Comparison of ENCODE assay signal across 8 cellular contexts in the genomic region with DNA sequence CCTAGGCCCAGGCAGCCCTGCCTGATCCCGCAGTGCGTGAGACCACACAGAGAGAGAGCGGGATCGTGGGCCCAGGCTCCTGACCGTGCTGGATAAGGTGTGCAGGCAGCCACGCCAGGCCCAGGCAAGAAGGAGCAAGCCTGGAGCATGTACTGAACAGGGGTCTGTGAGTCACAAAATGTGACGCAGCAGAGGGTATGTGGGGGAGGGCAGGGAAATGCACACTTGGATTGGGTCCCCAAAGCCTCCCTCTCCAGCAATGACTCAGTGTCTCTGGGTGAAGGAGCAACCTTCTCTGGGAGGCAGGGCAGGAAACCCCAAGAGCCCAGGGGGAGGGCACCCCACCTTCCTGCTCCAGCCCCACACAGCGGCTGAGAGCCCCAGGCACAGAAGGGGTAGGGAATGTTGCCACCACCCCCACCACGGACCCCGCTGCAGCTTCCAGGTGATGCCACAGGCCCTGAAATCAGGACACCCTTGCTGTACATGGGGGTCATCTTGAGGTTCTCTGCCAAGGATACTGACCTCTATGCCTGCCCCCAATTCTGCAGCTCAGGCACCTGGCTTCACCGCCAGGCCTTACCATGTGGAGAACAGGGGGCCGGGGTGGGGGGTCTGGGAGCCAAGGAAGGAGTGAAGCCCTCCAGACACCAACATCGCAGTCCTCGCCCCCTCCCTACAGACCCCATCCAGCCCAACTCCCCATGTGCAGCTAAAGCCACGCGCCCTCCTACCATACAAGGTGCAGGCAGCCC. TPM values are rescaled to one million over a fixed set of nuclear protein-coding genes. Genes with fewer than 3 reads are reported as not detected.
DNase-seq lines count a peak whose midpoint lies in the region; ATAC-seq and TF ChIP-seq lines count a peak whose summit lies in the region.

No MANE protein-coding gene starts in this region.

- H3K4me1 Mint-ChIP-seq in activated CD8-positive, alpha-beta memory T cell treated with anti-CD3 and anti-CD28 coated beads, Interleukin-2, amount 10 ng/mL, durations not matched to agents 7 days and 5 days, result peaks cover 5% of the 10 kb centered on the region
- H3K4me1 Mint-ChIP-seq in activated T-helper 1 cell treated with anti-CD3 and anti-CD28 coated beads, Interleukin-12 subunit alpha, Interleukin-12 subunit beta, Interleukin-2, Interleukin-4 antibody, amounts not matched to agents 30 ng/mL and 10 ng/mL and 1 ng/mL, durations not matched to agents 14 hours and 24 hours and 36 hours (ENCODE audit: low read depth), result no peaks in the 10 kb centered on the region

- H3K27me3 Mint-ChIP-seq in activated CD8-positive, alpha-beta memory T cell treated with anti-CD3 and anti-CD28 coated beads, Interleukin-2, amount 10 ng/mL, durations not matched to agents 7 days and 5 days, result peaks cover 16% of the 10 kb centered on the region
- peaks cover 13% of the 10 kb centered on the region for H3K27me3 Mint-ChIP-seq in activated T-helper 1 cell treated with anti-CD3 and anti-CD28 coated beads, Interleukin-12 subunit alpha, Interleukin-12 subunit beta, Interleukin-2, Interleukin-4 antibody, amounts not matched to agents 30 ng/mL and 10 ng/mL and 1 ng/mL, durations not matched to agents 14 hours and 24 hours and 36 hours (ENCODE audit: insufficient read depth)

- intact Hi-C loops in activated T-helper 1 cell treated with anti-CD3 and anti-CD28 coated beads, Interleukin-12 subunit alpha, Interleukin-12 subunit beta, Interleukin-2, Interleukin-4 antibody, amounts not matched to agents 30 ng/mL and 10 ng/mL and 1 ng/mL, durations not matched to agents 14 hours and 24 hours and 36 hours (cut with micrococcal nuclease), result loop anchor here (2.0 to 10.0 kb wide), 3 partner anchors 31 to 409 kb away; a partner anchor contains a TSS

- peaks cover 4% of the 10 kb centered on the region for H3K4me1 ChIP-seq in parathyroid adenoma

- H3K9me3 Mint-ChIP-seq in activated CD8-positive, alpha-beta memory T cell treated with anti-CD3 and anti-CD28 coated beads, Interleukin-2, amount 10 ng/mL, durations not matched to agents 7 days and 5 days (ENCODE audit: low read depth), result no peaks in the 10 kb centered on the region
- no peaks in the 10 kb centered on the region for H3K9me3 Mint-ChIP-seq in activated T-helper 1 cell treated with anti-CD3 and anti-CD28 coated beads, Interleukin-12 subunit alpha, Interleukin-12 subunit beta, Interleukin-2, Interleukin-4 antibody, amounts not matched to agents 30 ng/mL and 10 ng/mL and 1 ng/mL, durations not matched to agents 14 hours and 24 hours and 36 hours

- no peaks in the 10 kb centered on the region for H3K36me3 Mint-ChIP-seq in activated CD8-positive, alpha-beta memory T cell treated with anti-CD3 and anti-CD28 coated beads, Interleukin-2, amount 10 ng/mL, durations not matched to agents 7 days and 5 days
- no peaks in the 10 kb centered on the region for H3K36me3 Mint-ChIP-seq in activated T-helper 1 cell treated with anti-CD3 and anti-CD28 coated beads, Interleukin-12 subunit alpha, Interleukin-12 subunit beta, Interleukin-2, Interleukin-4 antibody, amounts not matched to agents 30 ng/mL and 10 ng/mL and 1 ng/mL, durations not matched to agents 14 hours and 24 hours and 36 hours (ENCODE audit: low read depth)

- CTCF ChIA-PET in activated CD8-positive, alpha-beta memory T cell treated with anti-CD3 and anti-CD28 coated beads, Interleukin-2, amount 10 ng/mL, durations not matched to agents 7 days and 5 days (lab: Charles Lee), result no interaction called here

- no peak for TF ChIP-seq CTCF in parathyroid adenoma (IDR thresholded peaks at IDR 0.05)

- no peak overlapping the region for H3K4me3 ChIP-seq in parathyroid adenoma (ENCODE audit: low read depth, low read length)

- H3K27ac Mint-ChIP-seq in activated CD8-positive, alpha-beta memory T cell treated with anti-CD3 and anti-CD28 coated beads, Interleukin-2, amount 10 ng/mL, durations not matched to agents 7 days and 5 days, result peak overlapping the region; percentile 72
- H3K27ac Mint-ChIP-seq in activated T-helper 1 cell treated with anti-CD3 and anti-CD28 coated beads, Interleukin-12 subunit alpha, Interleukin-12 subunit beta, Interleukin-2, Interleukin-4 antibody, amounts not matched to agents 30 ng/mL and 10 ng/mL and 1 ng/mL, durations not matched to agents 14 hours and 24 hours and 36 hours, result peak overlapping the region; percentile 61

- H3K27ac ChIP-seq in parathyroid adenoma, result no peak overlapping the region

- H2AFZ ChIP-seq in parathyroid adenoma, result peak overlapping the region; percentile 88

- no peak for DNase-seq in activated CD8-positive, alpha-beta memory T cell treated with anti-CD3 and anti-CD28 coated beads, Interleukin-2, amount 10 ng/mL, durations not matched to agents 7 days and 5 days
- no peak for DNase-seq in activated CD8-positive, alpha-beta memory T cell treated with anti-CD3 and anti-CD28 coated beads for 24 hours
- no peak for DNase-seq in activated T-helper 1 cell treated with anti-CD3 and anti-CD28 coated beads, Interleukin-12 subunit alpha, Interleukin-12 subunit beta, Interleukin-2, Interleukin-4 antibody, amounts not matched to agents 30 ng/mL and 10 ng/mL and 1 ng/mL, durations not matched to agents 14 hours and 24 hours and 36 hours (ENCODE audit: low spot score)
- DNase-seq in glomerular visceral epithelial cell (ENCODE audit: extremely low spot score), result peak; percentile 90
- no peak for DNase-seq in midbrain (lab: John Stamatoyannopoulos, UW)
- no peak for DNase-seq in SKM-1 (lab: John Stamatoyannopoulos, UW; ENCODE audit: unreplicated experiment)

- H3K36me3 ChIP-seq in parathyroid adenoma (ENCODE audit: control insufficient read depth, insufficient read depth, low read length), result no peaks in the 10 kb centered on the region

- no peaks in the 10 kb centered on the region for H3K27me3 ChIP-seq in parathyroid adenoma (ENCODE audit: control insufficient read depth, insufficient read depth, low read length)

- peaks cover 14% of the 10 kb centered on the region for H3K79me2 ChIP-seq in parathyroid adenoma

- no peaks in the 10 kb centered on the region for H3K9me3 ChIP-seq in parathyroid adenoma (ENCODE audit: control insufficient read depth, low read length)

- ATAC-seq in activated CD8-positive, alpha-beta memory T cell treated with anti-CD3 and anti-CD28 coated beads, Interleukin-2, amount 10 ng/mL, durations not matched to agents 7 days and 5 days, result no peak
- no peak for ATAC-seq in GM21576 (IDR thresholded peaks at IDR 0.05; ENCODE audit: unreplicated experiment)

- H3K9ac ChIP-seq in parathyroid adenoma, result no peak overlapping the region

- H3K4me3 Mint-ChIP-seq in activated CD8-positive, alpha-beta memory T cell treated with anti-CD3 and anti-CD28 coated beads, Interleukin-2, amount 10 ng/mL, durations not matched to agents 7 days and 5 days, result peak overlapping the region; percentile 69
- H3K4me3 Mint-ChIP-seq in activated T-helper 1 cell treated with anti-CD3 and anti-CD28 coated beads, Interleukin-12 subunit alpha, Interleukin-12 subunit beta, Interleukin-2, Interleukin-4 antibody, amounts not matched to agents 30 ng/mL and 10 ng/mL and 1 ng/mL, durations not matched to agents 14 hours and 24 hours and 36 hours, result peak overlapping the region; percentile 83

- no peak overlapping the region for H3K4me2 ChIP-seq in parathyroid adenoma (ENCODE audit: low read length)

RNA-seq across cellular contexts. Expression of a gene that starts 1.3 kb away (rescaled TPM):
- total RNA-seq in activated CD8-positive, alpha-beta memory T cell treated with anti-CD3 and anti-CD28 coated beads, Interleukin-2, amount 10 ng/mL, durations not matched to agents 7 days and 5 days, result 1 to 10 TPM; 3.2 to 4.5 TPM
- total RNA-seq in activated T-helper 1 cell treated with anti-CD3 and anti-CD28 coated beads, Interleukin-12 subunit alpha, Interleukin-12 subunit beta, Interleukin-2, Interleukin-4 antibody, amounts not matched to agents 30 ng/mL and 10 ng/mL and 1 ng/mL, durations not matched to agents 14 hours and 24 hours and 36 hours, result 6.2 and 6.5 TPM in 2 replicates
